ENCODE assay signal across 11 cellular contexts in the genomic region with DNA sequence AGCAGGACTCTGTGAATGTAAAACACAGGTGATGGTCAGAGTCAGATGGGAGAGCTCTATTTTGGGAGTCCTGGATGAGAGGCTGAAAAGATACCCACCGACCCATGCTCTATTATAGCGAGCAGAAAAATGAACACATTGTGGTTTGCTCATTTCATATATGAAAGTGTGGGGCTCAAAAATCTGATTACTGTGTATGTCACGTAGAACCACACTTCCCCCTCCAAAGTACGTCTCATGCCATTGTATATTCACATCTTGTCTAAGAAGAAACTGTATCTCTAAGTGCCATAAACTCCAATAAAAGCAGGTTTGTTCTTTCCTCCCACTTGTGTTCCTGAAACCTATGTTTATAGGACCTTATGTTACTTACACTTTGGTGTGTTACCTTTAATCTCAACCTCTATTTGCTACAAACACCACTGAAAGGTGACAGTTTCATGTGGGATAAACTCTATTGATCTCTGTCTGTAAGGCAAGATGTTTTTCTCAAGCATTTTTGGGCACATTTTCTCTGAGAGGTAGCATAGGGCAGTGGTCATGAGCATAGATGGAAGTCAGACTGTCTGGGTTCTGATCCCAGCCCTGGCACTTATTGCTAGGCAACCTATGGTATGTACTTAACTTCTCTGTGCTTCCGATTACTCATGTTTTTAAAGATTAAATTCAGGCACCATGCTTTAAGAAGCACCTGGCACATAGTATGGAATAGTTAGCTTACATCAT.
"Had no signal": no experiment of that assay in that cellular context is flagged by ENCODE, and none has a peak within 500 bp of the region (broad histone marks: within the 10 kb centered on the region; RNA-seq: fewer than 3 reads in every experiment).

No MANE protein-coding gene starts in this region.

- H3K4me3 Mint-ChIP-seq: brain; memory B cell; neural progenitor cell; stimulated activated naive CD8-positive, alpha-beta T cell treated with anti-CD3 and anti-CD28 coated beads, Interleukin-15, Interleukin-2, amounts not matched to agents 100 ng/mL and 50 ng/mL, for 24 hours had no signal

- DNase-seq: amniotic stem cell; effector memory CD4-positive, alpha-beta T cell; left ventricle myocardium inferior; ovary; SIG-M5; sigmoid colon; testis had no signal

- H3K27ac Mint-ChIP-seq: brain; memory B cell; neural progenitor cell; stimulated activated naive CD8-positive, alpha-beta T cell treated with anti-CD3 and anti-CD28 coated beads, Interleukin-15, Interleukin-2, amounts not matched to agents 100 ng/mL and 50 ng/mL, for 24 hours had no signal

- H3K27me3 Mint-ChIP-seq: brain; stimulated activated naive CD8-positive, alpha-beta T cell treated with anti-CD3 and anti-CD28 coated beads, Interleukin-15, Interleukin-2, amounts not matched to agents 100 ng/mL and 50 ng/mL, for 24 hours had no signal

- H3K36me3 Mint-ChIP-seq: brain, memory B cell, neural progenitor cell had no signal

- H3K9me3 Mint-ChIP-seq: memory B cell; neural progenitor cell; stimulated activated naive CD8-positive, alpha-beta T cell treated with anti-CD3 and anti-CD28 coated beads, Interleukin-15, Interleukin-2, amounts not matched to agents 100 ng/mL and 50 ng/mL, for 24 hours had no signal
